ENCODE assay signal across 8 cellular contexts in genomic region chr11:46338988-46339666, GRCh38. TPM values are rescaled to one million over a fixed set of nuclear protein-coding genes. Genes with fewer than 3 reads are reported as not detected.
DNase-seq lines count a peak whose midpoint lies in the region; ATAC-seq and TF ChIP-seq lines count a peak whose summit lies in the region.

No MANE protein-coding gene starts in this region.

- H3K9ac ChIP-seq in PC-3 (ENCODE audit: low read length) (no peak overlapping the region), rectal smooth muscle tissue (ENCODE audit: low read length) (no peak overlapping the region)

- DNase-seq in HAP-1 (ENCODE audit: low spot score in 2 of 2) (peak; percentile 85 to 87), PC-3 (peak; percentile 21), heart left ventricle (peak in 4 of 5 donors; percentile 61 to 86 (median 74))
- DNase-seq in activated CD8-positive, alpha-beta T cell treated with anti-CD3 and anti-CD28 coated beads for 36 hours, result no peak
- DNase-seq in activated T-helper 2 cell treated with anti-CD3 and anti-CD28 coated beads, Interferon-gamma antibody, Interleukin-2, Interleukin-4, amounts not matched to agents 10 μg/mL and 5 μg/mL and 100 μg/mL, durations not matched to agents 14 hours and 24 hours and 36 hours (ENCODE audit: low spot score), result no peak

- H3K4me3 ChIP-seq in HAP-1 (no peak overlapping the region), PC-3 (ENCODE audit: low read length) (peak overlapping the region; percentile 50), heart left ventricle (peak overlapping the region in 11 of 12 donors; percentile 6 to 45 (median 34)), rectal smooth muscle tissue (ENCODE audit: low read length) (peak overlapping the region; percentile 51)

- no peak overlapping the region for H3K27ac ChIP-seq in PC-3 (ENCODE audit: low read length)
- peak overlapping the region; percentile 73 to 95 (median 90) for H3K27ac ChIP-seq in heart left ventricle
- peak overlapping the region; percentile 63 for H3K27ac ChIP-seq in rectal smooth muscle tissue (ENCODE audit: low read depth, low read length)

- WGBS in heart left ventricle, 4 donors, result 12 to 16% (median 14%) methylated on average over 16 of the region's 16 CpGs

- peak in 1 of 2 donors; percentile 30 for TF ChIP-seq POLR2A in heart left ventricle (IDR thresholded peaks at IDR 0.05)

- CTCF ChIA-PET in PC-3 (lab: Charles Lee), result interaction anchor here (0.5 kb wide), 1 partner anchor 178 kb away, joined by 3 read pairs; no protein-coding TSS in a partner anchor
- CTCF ChIA-PET in activated CD8-positive, alpha-beta T cell treated with anti-CD3 and anti-CD28 coated beads for 36 hours (lab: Charles Lee), result interaction anchor here (0.8 to 4.5 kb wide), 5 partner anchors 8 to 100 kb away, joined by 3 to 17 read pairs (median 5); partner anchors contain the start of gene DGKZ

- H4K20me1 ChIP-seq in PC-3 (ENCODE audit: low read length), result no peaks in the 10 kb centered on the region

- H3K9me2 ChIP-seq in PC-3 (replicated peaks; ENCODE audit: low read length), result no peaks in the 10 kb centered on the region

- H3K4me1 Mint-ChIP-seq in activated CD8-positive, alpha-beta T cell treated with anti-CD3 and anti-CD28 coated beads for 36 hours (ENCODE audit: low read depth), result peaks cover 39% of the 10 kb centered on the region
- peaks cover 32% of the 10 kb centered on the region for H3K4me1 Mint-ChIP-seq in activated T-helper 2 cell treated with anti-CD3 and anti-CD28 coated beads, Interferon-gamma antibody, Interleukin-2, Interleukin-4, amounts not matched to agents 10 μg/mL and 5 μg/mL and 100 μg/mL, durations not matched to agents 14 hours and 24 hours and 36 hours (ENCODE audit: low read depth)

- no peaks in the 10 kb centered on the region for H3K9me3 Mint-ChIP-seq in activated CD8-positive, alpha-beta T cell treated with anti-CD3 and anti-CD28 coated beads for 36 hours
- no peaks in the 10 kb centered on the region for H3K9me3 Mint-ChIP-seq in activated T-helper 2 cell treated with anti-CD3 and anti-CD28 coated beads, Interferon-gamma antibody, Interleukin-2, Interleukin-4, amounts not matched to agents 10 μg/mL and 5 μg/mL and 100 μg/mL, durations not matched to agents 14 hours and 24 hours and 36 hours

- peaks cover 12% of the 10 kb centered on the region for H3K4me1 ChIP-seq in HAP-1
- peaks cover 13% of the 10 kb centered on the region; the same call in 1 of the 2 replicates for H3K4me1 ChIP-seq in PC-3 (ENCODE audit: insufficient read depth, low read length)
- peaks cover 5 to 69% (median 40%) of the 10 kb centered on the region in 12 donors for H3K4me1 ChIP-seq in heart left ventricle
- peaks cover 13% of the 10 kb centered on the region for H3K4me1 ChIP-seq in rectal smooth muscle tissue (ENCODE audit: control insufficient read depth, insufficient read depth, low read length)

- H3K27ac Mint-ChIP-seq in activated CD8-positive, alpha-beta T cell treated with anti-CD3 and anti-CD28 coated beads for 36 hours, result no peak overlapping the region
- H3K27ac Mint-ChIP-seq in activated T-helper 2 cell treated with anti-CD3 and anti-CD28 coated beads, Interferon-gamma antibody, Interleukin-2, Interleukin-4, amounts not matched to agents 10 μg/mL and 5 μg/mL and 100 μg/mL, durations not matched to agents 14 hours and 24 hours and 36 hours, result no peak overlapping the region

- POLR2A ChIA-PET in PC-3 (lab: Charles Lee; ENCODE audit: unreplicated experiment), result interaction anchor here (0.7 to 0.9 kb wide), 2 partner anchors 41 to 96 kb away, joined by 4 to 6 read pairs; no protein-coding TSS in a partner anchor
- POLR2A ChIA-PET in activated CD8-positive, alpha-beta T cell treated with anti-CD3 and anti-CD28 coated beads for 36 hours (lab: Charles Lee), result interaction anchor here (0.6 to 0.9 kb wide), 3 partner anchors 9 to 29 kb away, joined by 3 read pairs; no protein-coding TSS in a partner anchor

- no peaks in the 10 kb centered on the region for H3K27me3 Mint-ChIP-seq in activated CD8-positive, alpha-beta T cell treated with anti-CD3 and anti-CD28 coated beads for 36 hours
- peaks cover 30% of the 10 kb centered on the region for H3K27me3 Mint-ChIP-seq in activated T-helper 2 cell treated with anti-CD3 and anti-CD28 coated beads, Interferon-gamma antibody, Interleukin-2, Interleukin-4, amounts not matched to agents 10 μg/mL and 5 μg/mL and 100 μg/mL, durations not matched to agents 14 hours and 24 hours and 36 hours (ENCODE audit: low read depth)

- H3K36me3 Mint-ChIP-seq in activated CD8-positive, alpha-beta T cell treated with anti-CD3 and anti-CD28 coated beads for 36 hours (ENCODE audit: low read depth), result no peaks in the 10 kb centered on the region
- H3K36me3 Mint-ChIP-seq in activated T-helper 2 cell treated with anti-CD3 and anti-CD28 coated beads, Interferon-gamma antibody, Interleukin-2, Interleukin-4, amounts not matched to agents 10 μg/mL and 5 μg/mL and 100 μg/mL, durations not matched to agents 14 hours and 24 hours and 36 hours (ENCODE audit: low read depth), result no peaks in the 10 kb centered on the region

- ATAC-seq in PC-3 (peak; percentile 62), heart left ventricle (peak; percentile 83 to 88 (median 85)), GM18517 (IDR thresholded peaks at IDR 0.05; ENCODE audit: unreplicated experiment) (no peak), HG02840 (IDR thresholded peaks at IDR 0.05; ENCODE audit: low FRiP score, unreplicated experiment) (no peak)
- ATAC-seq in activated CD8-positive, alpha-beta T cell treated with anti-CD3 and anti-CD28 coated beads for 36 hours, result no peak

- in situ Hi-C loops in HAP-1 (cut with MboI; ENCODE audit: low sequenced_read_pairs), result no loop called here

- intact Hi-C loops in PC-3 (cut with micrococcal nuclease), result no loop called here
- intact Hi-C loops in heart left ventricle (cut with DNase I), result no loop called here
- intact Hi-C loops in activated CD8-positive, alpha-beta T cell treated with anti-CD3 and anti-CD28 coated beads for 36 hours (cut with micrococcal nuclease), result no loop called here
- intact Hi-C loops in activated T-helper 2 cell treated with anti-CD3 and anti-CD28 coated beads, Interferon-gamma antibody, Interleukin-2, Interleukin-4, amounts not matched to agents 10 μg/mL and 5 μg/mL and 100 μg/mL, durations not matched to agents 14 hours and 24 hours and 36 hours (cut with micrococcal nuclease), result no loop called here

- H3K4me3 Mint-ChIP-seq in activated CD8-positive, alpha-beta T cell treated with anti-CD3 and anti-CD28 coated beads for 36 hours, result no peak overlapping the region
- no peak overlapping the region for H3K4me3 Mint-ChIP-seq in activated T-helper 2 cell treated with anti-CD3 and anti-CD28 coated beads, Interferon-gamma antibody, Interleukin-2, Interleukin-4, amounts not matched to agents 10 μg/mL and 5 μg/mL and 100 μg/mL, durations not matched to agents 14 hours and 24 hours and 36 hours (ENCODE audit: low read depth)

- H3K4me2 ChIP-seq in PC-3 (ENCODE audit: low read length), result peak overlapping the region; percentile 72

- H3F3A ChIP-seq in PC-3 (ENCODE audit: low read length, unreplicated experiment), result no peaks in the 10 kb centered on the region

- TF ChIP-seq CTCF in PC-3 (conservative IDR thresholded peaks at IDR 0.05; ENCODE audit: low read depth, low read length), result no peak
- TF ChIP-seq CTCF in heart left ventricle (IDR thresholded peaks at IDR 0.05), result peak in 5 of 12 donors; percentile 12 to 36 (median 22)
- TF ChIP-seq CTCF in activated CD8-positive, alpha-beta T cell treated with anti-CD3 and anti-CD28 coated beads for 36 hours (IDR thresholded peaks at IDR 0.05), result no peak

- peak overlapping the region; percentile 80 for H2AFZ ChIP-seq in PC-3 (ENCODE audit: low read length)

- BruUV-seq in PC-3 (replicated peaks; lab: Mats Ljungman, UMichigan), result no TSS peak

- H3K27me3 ChIP-seq in HAP-1 (ENCODE audit: low read depth), result no peaks in the 10 kb centered on the region
- no peaks in the 10 kb centered on the region for H3K27me3 ChIP-seq in PC-3 (ENCODE audit: low read length)
- H3K27me3 ChIP-seq in heart left ventricle, result peaks cover 0 to 6% (median 0%) of the 10 kb centered on the region in 9 donors
- peaks cover 3% of the 10 kb centered on the region for H3K27me3 ChIP-seq in rectal smooth muscle tissue (ENCODE audit: control insufficient read depth, insufficient read depth, low read length)

- H3K9me3 ChIP-seq in HAP-1, result no peaks in the 10 kb centered on the region
- H3K9me3 ChIP-seq in PC-3 (ENCODE audit: low read length), result no peaks in the 10 kb centered on the region
- no peaks in the 10 kb centered on the region for H3K9me3 ChIP-seq in heart left ventricle

- H3K36me3 ChIP-seq in HAP-1 (replicated peaks) (no peaks in the 10 kb centered on the region), PC-3 (ENCODE audit: low read depth, low read length) (no peaks in the 10 kb centered on the region), heart left ventricle (no peaks in the 10 kb centered on the region), rectal smooth muscle tissue (ENCODE audit: control insufficient read depth, insufficient read depth, low read length) (no peaks in the 10 kb centered on the region)

- no peaks in the 10 kb centered on the region for H3K79me2 ChIP-seq in PC-3 (ENCODE audit: low read length)

RNA-seq across cellular contexts. Expression of gene DGKZ, which starts 8.1 kb away (rescaled TPM):
- total RNA-seq in PC-3 (2014; rRNA removed), result 70.2 and 91.0 TPM in 2 replicates
- total RNA-seq in heart left ventricle, result 100 to 1,000 TPM in 1 of 9 donors, 10 to 100 TPM in 8; 57.9 to 114 (median 62.5) TPM
- polyA plus RNA-seq in heart left ventricle, result 10 to 100 TPM; 41.7 to 59.5 TPM
- 10 to 100 TPM; 94.4 to 94.9 TPM for total RNA-seq in activated CD8-positive, alpha-beta T cell treated with anti-CD3 and anti-CD28 coated beads for 36 hours
- total RNA-seq in activated T-helper 2 cell treated with anti-CD3 and anti-CD28 coated beads, Interferon-gamma antibody, Interleukin-2, Interleukin-4, amounts not matched to agents 10 μg/mL and 5 μg/mL and 100 μg/mL, durations not matched to agents 14 hours and 24 hours and 36 hours, result 82.3 and 86.1 TPM in 2 replicates

RNA-seq across cellular contexts. Expression of gene MDK, which starts 42.3 kb away (rescaled TPM):
- total RNA-seq in PC-3 (2014; rRNA removed), result 184 and 232 TPM in 2 replicates
- 10 to 100 TPM in 3 of 9 donors, 1 to 10 TPM in 6; 1.9 to 26.5 (median 7.9) TPM for total RNA-seq in heart left ventricle
- polyA plus RNA-seq in heart left ventricle, result 1 to 10 TPM; 2.3 to 4.8 TPM
- 1 to 10 TPM; 4.2 to 4.9 TPM for total RNA-seq in activated CD8-positive, alpha-beta T cell treated with anti-CD3 and anti-CD28 coated beads for 36 hours
- 2.8 and 4.5 TPM in 2 replicates for total RNA-seq in activated T-helper 2 cell treated with anti-CD3 and anti-CD28 coated beads, Interferon-gamma antibody, Interleukin-2, Interleukin-4, amounts not matched to agents 10 μg/mL and 5 μg/mL and 100 μg/mL, durations not matched to agents 14 hours and 24 hours and 36 hours

RNA-seq across cellular contexts. Expression of gene CHRM4, which starts 52.4 kb away (rescaled TPM):
- not detected in 2 replicates for total RNA-seq in PC-3 (2014; rRNA removed)
- total RNA-seq in heart left ventricle, result under 1 TPM in 3 of 9 donors, not detected in 6; 0.15 to 0.27 (median 0.20) TPM
- under 1 TPM in 1 of 2 donors, not detected in 1; 0.08 TPM for polyA plus RNA-seq in heart left ventricle
- total RNA-seq in activated CD8-positive, alpha-beta T cell treated with anti-CD3 and anti-CD28 coated beads for 36 hours, result not detected
- 0.11 and 0.23 TPM in 2 replicates for total RNA-seq in activated T-helper 2 cell treated with anti-CD3 and anti-CD28 coated beads, Interferon-gamma antibody, Interleukin-2, Interleukin-4, amounts not matched to agents 10 μg/mL and 5 μg/mL and 100 μg/mL, durations not matched to agents 14 hours and 24 hours and 36 hours

Comparison
In these comparisons a context has a peak if more than half of its experiments do, and no peak if none do; other contexts are left out.
1. DNase-seq: peak in HAP-1 (2 of 2), PC-3 (single experiment) and heart left ventricle (4 of 5); none in activated CD8-positive, alpha-beta T cell treated with anti-CD3 and anti-CD28 coated beads for 36 hours (single experiment) and activated T-helper 2 cell treated with anti-CD3 and anti-CD28 coated beads, Interferon-gamma antibody, Interleukin-2, Interleukin-4, amounts not matched to agents 10 μg/mL and 5 μg/mL and 100 μg/mL, durations not matched to agents 14 hours and 24 hours and 36 hours (single experiment).
2. ATAC-seq: peak in PC-3 (single experiment) and heart left ventricle (4 of 4); none in GM18517 (single experiment), activated CD8-positive, alpha-beta T cell treated with anti-CD3 and anti-CD28 coated beads for 36 hours (single experiment) and HG02840 (single experiment).